ENCODE assay signal across 19 cellular contexts in the genomic region with DNA sequence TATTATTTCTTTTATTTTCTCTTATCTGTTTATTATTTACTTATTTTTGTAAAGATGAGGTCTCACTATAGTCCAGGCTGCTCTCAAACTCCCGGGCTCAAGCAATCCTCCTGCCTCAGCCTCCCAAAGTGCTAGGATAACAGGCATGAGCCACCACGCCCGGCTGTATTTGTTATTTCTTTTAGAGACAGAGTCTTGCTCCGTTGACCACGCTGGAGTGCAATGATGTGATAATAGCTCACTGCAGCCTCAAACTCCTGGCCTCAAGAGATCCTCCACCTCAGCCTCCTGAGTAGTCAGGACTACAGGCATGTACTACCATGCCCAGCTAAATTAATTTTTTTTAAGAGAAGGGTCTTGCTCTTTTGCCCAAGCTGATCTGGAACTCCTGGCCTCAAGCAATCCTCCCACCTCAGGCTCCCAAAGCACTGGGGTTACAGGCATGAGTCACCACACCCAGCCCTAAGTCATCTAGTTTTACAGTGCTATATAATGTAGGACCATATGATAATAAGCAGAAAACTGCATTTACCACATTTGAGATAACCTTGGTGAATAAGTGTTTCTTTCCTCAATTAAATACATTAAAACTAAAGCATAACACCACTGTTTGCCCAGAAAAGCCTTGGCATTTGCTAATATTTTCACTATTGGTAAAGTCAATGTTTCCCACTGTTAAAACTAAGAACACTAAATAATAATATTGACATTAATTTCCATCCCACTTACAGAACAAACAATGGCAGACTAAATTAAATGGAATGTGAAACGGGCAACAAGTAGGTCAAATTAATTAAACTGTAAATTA.
A peak's percentile ranks its signal among the peaks of the same experiment; 100 is the strongest.
DNase-seq lines count a peak whose midpoint lies in the region; ATAC-seq and TF ChIP-seq lines count a peak whose summit lies in the region.
"Had no signal": no experiment of that assay in that cellular context is flagged by ENCODE, and none has a peak within 500 bp of the region (broad histone marks: within the 10 kb centered on the region; RNA-seq: fewer than 3 reads in every experiment).

No MANE protein-coding gene starts in this region.

- no peak for TF ChIP-seq POLR2A in breast epithelium (IDR thresholded peaks at IDR 0.05)

- peak; percentile 58 for ATAC-seq in stimulated activated naive CD8-positive, alpha-beta T cell treated with anti-CD3 and anti-CD28 coated beads, Interleukin-15, amount 100 ng/mL, for 72 hours
- ATAC-seq: naive thymus-derived CD8-positive, alpha-beta T cell had no signal

- no peaks in the 10 kb centered on the region for H3K9me3 Mint-ChIP-seq in MCF 10A (ENCODE audit: unreplicated experiment)
- H3K9me3 Mint-ChIP-seq in stimulated activated naive CD8-positive, alpha-beta T cell treated with anti-CD3 and anti-CD28 coated beads, Interleukin-15, amount 100 ng/mL, for 72 hours: no peaks in the 10 kb centered on the region
- H3K9me3 Mint-ChIP-seq: naive thymus-derived CD8-positive, alpha-beta T cell had no signal

- no TSS peak for BruUV-seq in MCF 10A (replicated peaks; lab: Mats Ljungman, UMichigan)

- H3K4me3 ChIP-seq in breast epithelium (no peak overlapping the region), epithelial cell of esophagus (ENCODE audit: low read length) (no peak overlapping the region)
- H3K4me3 ChIP-seq: coronary artery, PC-9, suprapubic skin had no signal

- peaks cover 13% of the 10 kb centered on the region for H3K4me1 Mint-ChIP-seq in MCF 10A (ENCODE audit: insufficient read depth, unreplicated experiment)
- peaks cover 35% of the 10 kb centered on the region for H3K4me1 Mint-ChIP-seq in stimulated activated naive CD8-positive, alpha-beta T cell treated with anti-CD3 and anti-CD28 coated beads, Interleukin-15, amount 100 ng/mL, for 72 hours

- TF ChIP-seq CTCF in MCF 10A (IDR thresholded peaks at IDR 0.05; ENCODE audit: unreplicated experiment): no peak
- no peak for TF ChIP-seq CTCF in breast epithelium (IDR thresholded peaks at IDR 0.05)
- no peak for TF ChIP-seq CTCF in epithelial cell of esophagus (IDR thresholded peaks at IDR 0.05; ENCODE audit: insufficient read depth, low read depth, low read length, missing control alignments)

- no peaks in the 10 kb centered on the region for H3K36me3 Mint-ChIP-seq in MCF 10A (ENCODE audit: insufficient read depth, unreplicated experiment)

- no peaks in the 10 kb centered on the region for H3K27me3 Mint-ChIP-seq in MCF 10A (ENCODE audit: insufficient read depth, unreplicated experiment)
- no peaks in the 10 kb centered on the region for H3K27me3 Mint-ChIP-seq in stimulated activated naive CD8-positive, alpha-beta T cell treated with anti-CD3 and anti-CD28 coated beads, Interleukin-15, amount 100 ng/mL, for 72 hours
- H3K27me3 Mint-ChIP-seq: naive thymus-derived CD8-positive, alpha-beta T cell had no signal

- peaks cover 0 to 6% of the 10 kb centered on the region in 2 donors for H3K4me1 ChIP-seq in breast epithelium

- no peaks in the 10 kb centered on the region for H3K27me3 ChIP-seq in breast epithelium
- H3K27me3 ChIP-seq: suprapubic skin had no signal

- no peak overlapping the region for H3K27ac ChIP-seq in breast epithelium
- H3K27ac ChIP-seq: coronary artery, epithelial cell of prostate, PC-9, suprapubic skin had no signal

- H3K9me3 ChIP-seq in breast epithelium: no peaks in the 10 kb centered on the region
- H3K9me3 ChIP-seq: Caco-2, suprapubic skin had no signal

- no peaks in the 10 kb centered on the region for H3K36me3 ChIP-seq in breast epithelium
- H3K36me3 ChIP-seq: suprapubic skin had no signal

- no peak overlapping the region for H3K27ac Mint-ChIP-seq in MCF 10A (ENCODE audit: low read depth, unreplicated experiment)
- no peak overlapping the region for H3K27ac Mint-ChIP-seq in stimulated activated naive CD8-positive, alpha-beta T cell treated with anti-CD3 and anti-CD28 coated beads, Interleukin-15, amount 100 ng/mL, for 72 hours

- POLR2A ChIA-PET in MCF 10A (lab: Yijun Ruan, JAX): interaction anchor here (1.3 kb wide), 1 partner anchor 10 kb away, joined by 3 read pairs; no protein-coding TSS in a partner anchor

- CTCF ChIA-PET in MCF 10A (lab: Yijun Ruan, JAX): interaction anchor here (0.8 kb wide), 1 partner anchor 10 kb away, joined by 3 read pairs; no protein-coding TSS in a partner anchor

- intact Hi-C loops in MCF 10A (cut with micrococcal nuclease): no loop called here
- intact Hi-C loops in breast epithelium (cut with DNase I; ENCODE audit: low total_unique reads): loop anchor here (2.0 kb wide), 1 partner anchor 18 kb away; no protein-coding TSS in a partner anchor

- no peak overlapping the region for H3K4me3 Mint-ChIP-seq in MCF 10A (ENCODE audit: unreplicated experiment)
- no peak overlapping the region for H3K4me3 Mint-ChIP-seq in stimulated activated naive CD8-positive, alpha-beta T cell treated with anti-CD3 and anti-CD28 coated beads, Interleukin-15, amount 100 ng/mL, for 72 hours
- H3K4me3 Mint-ChIP-seq: naive thymus-derived CD8-positive, alpha-beta T cell had no signal

- DNase-seq in MCF 10A (ENCODE audit: unreplicated experiment) (peak; percentile 25), breast epithelium (ENCODE audit: low spot score in 2 of 2) (no peak), OCI-M1 (lab: John Stamatoyannopoulos, UW) (peak; percentile 54), epithelial cell of esophagus (ENCODE audit: low read depth) (peak; percentile 33), CD1c-positive myeloid dendritic cell (ENCODE audit: extremely low spot score) (no peak), NCI-H1092 (lab: John Stamatoyannopoulos, UW) (no peak), UCSD-AML1 (lab: John Stamatoyannopoulos, UW; ENCODE audit: unreplicated experiment) (no peak)
- DNase-seq in stimulated activated naive CD8-positive, alpha-beta T cell treated with anti-CD3 and anti-CD28 coated beads, Interleukin-15, amount 100 ng/mL, for 72 hours: no peak
- DNase-seq: activated gamma-delta T cell treated with Interleukin-2 at 50 U/mL for 16 hours; Caco-2; GDM1; H7; naive thymus-derived CD8-positive, alpha-beta T cell; NCI-H2029 treated with DMSO at 0.1 percent for 48 hours; NCI-H510A treated with DMSO at 0.1 percent for 48 hours; PC-9 had no signal

Comparison
In these comparisons a context has a peak if more than half of its experiments do, and no peak if none do; other contexts are left out.
1. DNase-seq: peak in MCF 10A (single experiment), OCI-M1 (single experiment) and epithelial cell of esophagus (single experiment); none in breast epithelium (0 of 2), stimulated activated naive CD8-positive, alpha-beta T cell treated with anti-CD3 and anti-CD28 coated beads, Interleukin-15, amount 100 ng/mL, for 72 hours (0 of 2), CD1c-positive myeloid dendritic cell (single experiment), NCI-H1092 (single experiment) and UCSD-AML1 (single experiment).